26 cellular contexts compared by ENCODE assay signal in the genomic region with DNA sequence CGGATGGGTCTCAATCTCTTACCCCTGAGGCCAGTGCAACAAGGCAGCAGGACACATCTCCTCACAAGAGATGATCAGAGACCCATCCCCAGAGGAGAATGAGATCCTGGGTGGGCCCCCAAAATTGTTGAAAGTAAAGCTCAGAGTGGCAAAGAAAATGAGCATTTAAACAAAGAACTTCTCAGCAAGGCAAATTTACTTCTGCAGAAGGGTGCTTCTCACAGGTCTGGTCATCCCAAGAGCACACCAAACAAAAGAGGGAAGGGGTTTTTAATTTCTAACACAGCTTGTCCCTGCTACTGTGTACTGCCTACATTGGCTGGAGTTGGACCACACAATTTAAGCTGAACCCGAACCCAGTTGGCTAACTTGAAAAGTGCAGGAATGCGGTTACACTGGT.
DNase-seq lines count a peak whose midpoint lies in the region; ATAC-seq, FAIRE-seq and TF ChIP-seq lines count a peak whose summit lies in the region.
"Had no signal": no experiment of that assay in that cellular context is flagged by ENCODE, and none has a peak within 500 bp of the region (broad histone marks: within the 10 kb centered on the region; RNA-seq: fewer than 3 reads in every experiment).

No MANE protein-coding gene starts in this region.

- H3K4me3 Mint-ChIP-seq in immature natural killer cell = no peak overlapping the region
- H3K4me3 Mint-ChIP-seq in activated naive CD4-positive, alpha-beta T cell treated with anti-CD3 and anti-CD28 coated beads for 36 hours = no peak overlapping the region
- H3K4me3 Mint-ChIP-seq: CD8-positive, alpha-beta memory T cell had no signal

- no peak overlapping the region for H2BK15ac ChIP-seq in H1 (ENCODE audit: low read length)
- H2BK15ac ChIP-seq in mesendoderm (replicated peaks; ENCODE audit: low read depth) = no peak overlapping the region

- H2BK12ac ChIP-seq in H1 (ENCODE audit: low read depth, low read length) = no peak overlapping the region

- no peak for TF ChIP-seq RAD21 in H1 (IDR thresholded peaks at IDR 0.05 in 1 of 2, conservative IDR thresholded peaks at IDR 0.05 in 1 of 2; ENCODE audit: low read depth in 2 of 2, low read length in 2 of 2)

- no peaks in the 10 kb centered on the region for H3K36me3 ChIP-seq in H1 (ENCODE audit: control insufficient read depth in 2 of 4, insufficient read depth in 4 of 4, low read length in 3 of 4)
- no peaks in the 10 kb centered on the region for H3K36me3 ChIP-seq in mesendoderm (ENCODE audit: control insufficient read depth, insufficient read depth, low read length)
- H3K36me3 ChIP-seq: HAP-1 had no signal

- TF ChIP-seq EP300 in H1 (IDR thresholded peaks at IDR 0.05; ENCODE audit: borderline replicate concordance in 1 of 2, low read depth in 2 of 2, low read length in 2 of 2) = no peak

- no peak overlapping the region for H3K56ac ChIP-seq in H1 (replicated peaks; ENCODE audit: insufficient read length, low read depth, low read length)
- H3K56ac ChIP-seq in mesendoderm (ENCODE audit: low read length) = no peak overlapping the region

- H3K4ac ChIP-seq in H1 (replicated peaks; ENCODE audit: insufficient read length, low read depth, low read length) = no peak overlapping the region
- H3K4ac ChIP-seq in mesendoderm (ENCODE audit: low read depth, low read length) = no peak overlapping the region

- H3K27me3 ChIP-seq in H1 (replicated peaks in 1 of 4; ENCODE audit: control insufficient read depth in 3 of 4, extremely low read depth in 1 of 4, insufficient read depth in 3 of 4, low read length in 3 of 4) = no peaks in the 10 kb centered on the region
- no peaks in the 10 kb centered on the region for H3K27me3 ChIP-seq in mesendoderm (ENCODE audit: insufficient read depth, low read length, poor library complexity)

- H3K23ac ChIP-seq in H1 (ENCODE audit: insufficient read length) (no peak overlapping the region), mesendoderm (ENCODE audit: low read length) (no peak overlapping the region)

- H3K27ac Mint-ChIP-seq in immature natural killer cell = no peak overlapping the region
- H3K27ac Mint-ChIP-seq in activated naive CD4-positive, alpha-beta T cell treated with anti-CD3 and anti-CD28 coated beads for 36 hours = no peak overlapping the region
- H3K27ac Mint-ChIP-seq: CD8-positive, alpha-beta memory T cell had no signal

- 98% methylated on average over 3 of the region's 3 CpGs; no CpG with 5 or more reads in 1 of the 2 experiments for WGBS in H1 (ENCODE audit: extremely low coverage in 1 of 2, insufficient coverage in 1 of 2, insufficient read length in 1 of 2, insufficient replicate concordance in 2 of 2, low coverage in 1 of 2, low lambda C conversion rate in 2 of 2, missing lambda C conversion rate in 1 of 2), 2 experiments
- no CpG with 5 or more reads among the region's 3 CpGs for WGBS in mesendoderm (ENCODE audit: extremely low coverage, insufficient coverage, low lambda C conversion rate)

- H3K27ac ChIP-seq in H1 (ENCODE audit: low read depth, low read length) (no peak overlapping the region), mesendoderm (ENCODE audit: low read depth, low read length) (no peak overlapping the region)
- H3K27ac ChIP-seq: C4-2B, KMS-11 had no signal

- peaks cover 0 to 22% (median 15%) of the 10 kb centered on the region in 3 donors for H3K36me3 Mint-ChIP-seq in immature natural killer cell
- peaks cover 3% of the 10 kb centered on the region for H3K36me3 Mint-ChIP-seq in activated naive CD4-positive, alpha-beta T cell treated with anti-CD3 and anti-CD28 coated beads for 36 hours (ENCODE audit: low read depth)
- H3K36me3 Mint-ChIP-seq: CD8-positive, alpha-beta memory T cell had no signal

- CTCF ChIA-PET in H1 (lab: Charles Lee; ENCODE audit: partially characterized antibody) = no interaction called here
- CTCF ChIA-PET in activated naive CD4-positive, alpha-beta T cell treated with anti-CD3 and anti-CD28 coated beads for 36 hours (lab: Charles Lee) = no interaction called here

- no peak overlapping the region for H3K4me3 ChIP-seq in H1 (ENCODE audit: extremely low read depth in 1 of 4, insufficient read depth in 2 of 4, low read depth in 3 of 4, low read length in 4 of 4)
- no peak overlapping the region for H3K4me3 ChIP-seq in mesendoderm (ENCODE audit: low read length)
- H3K4me3 ChIP-seq: HAP-1 had no signal

- H3K4me1 ChIP-seq in H1 (replicated peaks in 1 of 4; ENCODE audit: control insufficient read depth in 3 of 4, insufficient read depth in 4 of 4, low read length in 3 of 4) (peaks cover 0 to 3% (median 0%) of the 10 kb centered on the region in 4 experiments; a peak in 1 of 7 replicates), mesendoderm (ENCODE audit: control insufficient read depth, low read depth, low read length) (no peaks in the 10 kb centered on the region)
- H3K4me1 ChIP-seq: HAP-1 had no signal

- peak overlapping the region; percentile 69 for H2AFZ ChIP-seq in H1 (ENCODE audit: low read length)

- H3K27me3 Mint-ChIP-seq in immature natural killer cell (ENCODE audit: low read depth in 3 of 3) = peaks cover 0 to 2% (median 0%) of the 10 kb centered on the region in 3 donors
- H3K27me3 Mint-ChIP-seq in activated naive CD4-positive, alpha-beta T cell treated with anti-CD3 and anti-CD28 coated beads for 36 hours (ENCODE audit: low read depth) = no peaks in the 10 kb centered on the region
- H3K27me3 Mint-ChIP-seq: CD8-positive, alpha-beta memory T cell had no signal

- H3K14ac ChIP-seq in H1 (ENCODE audit: insufficient read length) = no peak overlapping the region

- FAIRE-seq in H1 (lab: Jason Lieb, UNC) = no peak
- FAIRE-seq: A204.1, HTR-8/SVneo had no signal

- no peak overlapping the region for H3K9ac ChIP-seq in H1 (replicated peaks in 1 of 4; ENCODE audit: extremely low read depth in 1 of 4, low read depth in 3 of 4, low read length in 3 of 4)
- no peak overlapping the region for H3K9ac ChIP-seq in mesendoderm (ENCODE audit: low read length)
- H3K9ac ChIP-seq: KMS-11 had no signal

- H4K8ac ChIP-seq in H1 (ENCODE audit: extremely low read depth, insufficient read depth, low read length) = no peak overlapping the region
- no peak overlapping the region for H4K8ac ChIP-seq in mesendoderm (ENCODE audit: low read depth, low read length)

- no peak overlapping the region for H4K5ac ChIP-seq in H1 (ENCODE audit: insufficient read length, low read depth, low read length)
- no peak overlapping the region for H4K5ac ChIP-seq in mesendoderm (ENCODE audit: low read length)

- H2AK5ac ChIP-seq in H1 (ENCODE audit: low read depth, low read length) = no peak overlapping the region
- no peak overlapping the region for H2AK5ac ChIP-seq in mesendoderm (ENCODE audit: low read length)

- intact Hi-C loops in activated naive CD4-positive, alpha-beta T cell treated with anti-CD3 and anti-CD28 coated beads for 36 hours (cut with micrococcal nuclease) = no loop called here

- H3K79me2 ChIP-seq in H1 (ENCODE audit: control insufficient read depth in 1 of 2, insufficient read depth in 2 of 2, low read length in 2 of 2) = no peaks in the 10 kb centered on the region
- no peaks in the 10 kb centered on the region for H3K79me2 ChIP-seq in mesendoderm (ENCODE audit: control insufficient read depth, insufficient read depth, low read length)

- H3K18ac ChIP-seq in H1 (ENCODE audit: extremely low read depth, low read length) (no peak overlapping the region), mesendoderm (ENCODE audit: low read length) (no peak overlapping the region)

- POLR2A ChIA-PET in H1 (lab: Charles Lee; ENCODE audit: partially characterized antibody) = no interaction called here

- no peak for ATAC-seq in HG02759 (IDR thresholded peaks at IDR 0.05; ENCODE audit: unreplicated experiment)
- ATAC-seq: Panc1, SK-N-SH treated with all-trans-retinoic acid at 6 μM for 48 hours had no signal

- H2BK120ac ChIP-seq in H1 (replicated peaks; ENCODE audit: low read depth, low read length) = no peak overlapping the region
- H2BK120ac ChIP-seq in mesendoderm (ENCODE audit: low read depth, low read length) = no peak overlapping the region

- H3K79me1 ChIP-seq in H1 (ENCODE audit: low read depth, low read length) (no peaks in the 10 kb centered on the region), mesendoderm (ENCODE audit: low read length) (no peaks in the 10 kb centered on the region)

- no peaks in the 10 kb centered on the region for H4K20me1 ChIP-seq in H1 (replicated peaks in 1 of 2; ENCODE audit: control insufficient read depth in 1 of 2, insufficient read depth in 2 of 2, low read length in 2 of 2)

- no peak overlapping the region for H2BK5ac ChIP-seq in H1 (ENCODE audit: low read depth, low read length)
- no peak overlapping the region for H2BK5ac ChIP-seq in mesendoderm (ENCODE audit: low read length)

- peaks cover 13 to 74% (median 36%) of the 10 kb centered on the region in 6 donors for H3K9me3 Mint-ChIP-seq in immature natural killer cell
- H3K9me3 Mint-ChIP-seq in activated naive CD4-positive, alpha-beta T cell treated with anti-CD3 and anti-CD28 coated beads for 36 hours = peaks cover 27% of the 10 kb centered on the region

- TF ChIP-seq POLR2A in H1 (IDR thresholded peaks at IDR 0.05; ENCODE audit: control extremely low read depth in 1 of 2, low read depth in 2 of 2, low read length in 2 of 2) = no peak

- H2BK20ac ChIP-seq in H1 (ENCODE audit: low read length) = no peak overlapping the region

- no peak overlapping the region for H4K91ac ChIP-seq in H1 (replicated peaks; ENCODE audit: insufficient read length, low read length)

- peak; percentile 2 for DNase-seq in ELR (ENCODE audit: low read depth)
- DNase-seq in NCI-H69 (lab: John Stamatoyannopoulos, UW) = peak; percentile 8
- DNase-seq in H1 (ENCODE audit: low read depth in 1 of 2, low spot score in 2 of 2) = no peak
- DNase-seq in mesendoderm = peak; percentile 37
- DNase-seq in NCI-H1694 treated with DMSO at 0.1 percent for 48 hours (lab: John Stamatoyannopoulos, UW) = no peak
- no peak for DNase-seq in immature natural killer cell
- DNase-seq in activated naive CD4-positive, alpha-beta T cell treated with anti-CD3 and anti-CD28 coated beads for 36 hours = no peak
- DNase-seq: Calu3; CD8-positive, alpha-beta memory T cell; DMS153; GF-D8; NCI-H1417; NCI-H1930; NCI-H226; NCI-H510A treated with DMSO at 0.1 percent for 48 hours; NCI-H774; NK-92 treated with Interleukin-12 subunit alpha and Interleukin-12 subunit beta, amount 100 ng/mL, for 24 hours; SIG-M5 had no signal

- no peak overlapping the region for H3K4me2 ChIP-seq in H1 (ENCODE audit: insufficient read depth in 1 of 2, low read depth in 2 of 2, low read length in 2 of 2)
- no peak overlapping the region for H3K4me2 ChIP-seq in mesendoderm (ENCODE audit: low read length)
- H3K4me2 ChIP-seq: KMS-11 had no signal

- no peaks in the 10 kb centered on the region for H3K9me3 ChIP-seq in H1 (ENCODE audit: insufficient read depth in 2 of 2, low read depth in 1 of 2, low read length in 1 of 2)

- H3K23me2 ChIP-seq in H1 (ENCODE audit: low read depth, low read length) = no peaks in the 10 kb centered on the region

- no peaks in the 10 kb centered on the region for H3K4me1 Mint-ChIP-seq in immature natural killer cell
- no peaks in the 10 kb centered on the region for H3K4me1 Mint-ChIP-seq in activated naive CD4-positive, alpha-beta T cell treated with anti-CD3 and anti-CD28 coated beads for 36 hours (ENCODE audit: low read depth)
- H3K4me1 Mint-ChIP-seq: CD8-positive, alpha-beta memory T cell had no signal

- TF ChIP-seq CTCF in H1 (IDR thresholded peaks at IDR 0.05; ENCODE audit: control extremely low read depth in 1 of 3, insufficient read depth in 1 of 3, low read depth in 1 of 3, low read length in 3 of 3) = no peak

TF ChIP-seq in H1, 55 proteins besides CTCF, POLR2A, EP300 and RAD21 (continues in another document):
- TF ChIP-seq SIRT6 (IDR thresholded peaks at IDR 0.05; ENCODE audit: low read length) = no peak

Comparison
In these comparisons a context has a peak if more than half of its experiments do, and no peak if none do; other contexts are left out.
1. DNase-seq: peak in ELR (single experiment), NCI-H69 (single experiment) and mesendoderm (single experiment); none in H1 (0 of 2), NCI-H1694 treated with DMSO at 0.1 percent for 48 hours (single experiment), immature natural killer cell (0 of 3) and activated naive CD4-positive, alpha-beta T cell treated with anti-CD3 and anti-CD28 coated beads for 36 hours (single experiment).